In the genomic region with DNA sequence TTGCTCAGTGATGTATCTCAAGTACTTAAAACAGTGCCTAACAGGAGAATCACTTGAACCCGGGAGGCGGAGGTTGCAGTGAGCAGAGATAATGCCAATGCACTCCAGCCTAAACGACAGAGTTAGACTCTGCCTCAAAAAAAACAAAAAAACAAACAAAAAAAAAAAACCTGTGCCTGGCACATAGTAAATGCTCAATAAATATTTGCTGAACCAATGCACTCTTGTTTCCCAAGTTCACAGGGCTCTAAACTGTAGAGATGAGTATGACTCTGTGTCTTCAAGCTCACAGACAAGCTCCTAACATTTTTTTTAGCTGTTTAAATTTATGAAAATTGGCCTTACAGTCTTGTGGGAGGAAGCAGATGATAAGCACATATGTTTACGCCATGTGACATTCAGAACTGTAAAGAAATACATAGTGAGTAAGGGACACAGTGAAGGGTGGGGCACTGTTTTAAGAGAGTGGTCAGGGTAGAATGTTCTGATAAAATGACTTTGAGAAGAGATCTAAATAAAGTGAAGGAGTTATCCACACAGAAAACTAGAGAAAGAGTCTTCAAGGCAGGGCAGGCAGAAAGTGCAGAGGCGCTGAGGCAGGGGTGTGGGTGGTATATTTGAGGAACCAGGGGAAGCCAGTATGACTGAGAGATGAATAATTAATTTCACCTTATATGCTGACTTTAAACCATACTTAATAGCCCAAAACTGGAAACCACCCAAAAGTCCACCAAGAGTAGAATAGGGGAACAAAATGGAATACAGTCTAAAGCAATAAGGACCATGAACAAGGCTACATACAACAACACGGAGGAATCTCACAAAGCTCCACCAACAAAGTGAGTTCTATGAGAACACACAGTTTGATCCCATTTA, we compare ENCODE assay signal across 11 cellular contexts. TPM values are rescaled to one million over a fixed set of nuclear protein-coding genes. Genes with fewer than 3 reads are reported as not detected.
DNase-seq lines count a peak whose midpoint lies in the region; ATAC-seq and TF ChIP-seq lines count a peak whose summit lies in the region.
"Had no signal": no experiment of that assay in that cellular context is flagged by ENCODE, and none has a peak within 500 bp of the region (broad histone marks: within the 10 kb centered on the region; RNA-seq: fewer than 3 reads in every experiment).

No MANE protein-coding gene starts in this region.

- peaks cover 81% of the 10 kb centered on the region for H3K4me1 ChIP-seq in OCI-LY3 (ENCODE audit: low read length)
- no peaks in the 10 kb centered on the region for H3K4me1 ChIP-seq in ascending aorta
- H3K4me1 ChIP-seq in thyroid gland = no peaks in the 10 kb centered on the region

- POLR2A ChIA-PET in activated CD4-positive, alpha-beta T cell treated with anti-CD3 and anti-CD28 coated beads for 36 hours (lab: Charles Lee) = interaction anchor here (0.6 to 1.0 kb wide), 2 partner anchors 28 to 162 kb away, joined by 3 read pairs; no protein-coding TSS in a partner anchor

- TF ChIP-seq CTCF in OCI-LY3 (IDR thresholded peaks at IDR 0.05; ENCODE audit: low read depth, low read length) (no peak), ascending aorta (IDR thresholded peaks at IDR 0.05) (no peak), thyroid gland (IDR thresholded peaks at IDR 0.05) (no peak)

- peak overlapping the region; percentile 9 for H3K4me3 Mint-ChIP-seq in activated CD4-positive, alpha-beta T cell treated with anti-CD3 and anti-CD28 coated beads for 36 hours
- H3K4me3 Mint-ChIP-seq in immature natural killer cell = peak overlapping the region in 1 of 5 donors; percentile 10

- peaks cover 11% of the 10 kb centered on the region for H3K36me3 ChIP-seq in OCI-LY3 (replicated peaks; ENCODE audit: low read depth, low read length)
- H3K36me3 ChIP-seq in ascending aorta = no peaks in the 10 kb centered on the region
- no peaks in the 10 kb centered on the region for H3K36me3 ChIP-seq in thyroid gland

- intact Hi-C loops in activated CD4-positive, alpha-beta T cell treated with anti-CD3 and anti-CD28 coated beads for 36 hours (cut with DNase I, micrococcal nuclease) = no loop called here
- intact Hi-C loops in ascending aorta (cut with DNase I) (no loop called here), thyroid gland (cut with DNase I) (no loop called here)

- peak overlapping the region; percentile 51 for H3K9ac ChIP-seq in OCI-LY3 (ENCODE audit: low read length)

- CTCF ChIA-PET in activated CD4-positive, alpha-beta T cell treated with anti-CD3 and anti-CD28 coated beads for 36 hours (lab: Charles Lee) = interaction anchor here (1.0 to 3.9 kb wide), 5 partner anchors 12 to 40 kb away, joined by 3 to 18 read pairs (median 4); no protein-coding TSS in a partner anchor

- 87 to 90% methylated on average over 6 of the region's 6 CpGs for WGBS in thyroid gland, 2 donors

- H3K27ac Mint-ChIP-seq in activated CD4-positive, alpha-beta T cell treated with anti-CD3 and anti-CD28 coated beads for 36 hours = peak overlapping the region; percentile 79
- peak overlapping the region in 4 of 6 donors; percentile 31 to 63 (median 46) for H3K27ac Mint-ChIP-seq in immature natural killer cell

- H3K4me1 Mint-ChIP-seq in activated CD4-positive, alpha-beta T cell treated with anti-CD3 and anti-CD28 coated beads for 36 hours = peaks cover 48% of the 10 kb centered on the region
- peaks cover 29 to 48% of the 10 kb centered on the region in 2 donors for H3K4me1 Mint-ChIP-seq in immature natural killer cell

- ATAC-seq in activated CD4-positive, alpha-beta T cell treated with anti-CD3 and anti-CD28 coated beads for 36 hours = peak; percentile 45
- peak; percentile 21 for ATAC-seq in GM21786 (IDR thresholded peaks at IDR 0.05; ENCODE audit: unreplicated experiment)
- no peak for ATAC-seq in GM19324 (IDR thresholded peaks at IDR 0.05; ENCODE audit: low FRiP score, unreplicated experiment)

- H3K36me3 Mint-ChIP-seq in activated CD4-positive, alpha-beta T cell treated with anti-CD3 and anti-CD28 coated beads for 36 hours (ENCODE audit: low read depth) = no peaks in the 10 kb centered on the region
- no peaks in the 10 kb centered on the region for H3K36me3 Mint-ChIP-seq in immature natural killer cell

- peaks cover 100% of the 10 kb centered on the region for H3K79me2 ChIP-seq in OCI-LY3 (ENCODE audit: low read length)

- H3K9me3 ChIP-seq in OCI-LY3 (ENCODE audit: insufficient read depth, low read length) (no peaks in the 10 kb centered on the region), ascending aorta (no peaks in the 10 kb centered on the region), thyroid gland (no peaks in the 10 kb centered on the region)

- H3K4me2 ChIP-seq in OCI-LY3 (ENCODE audit: low read length) = peak overlapping the region; percentile 81

- DNase-seq in activated CD4-positive, alpha-beta T cell treated with anti-CD3 and anti-CD28 coated beads for 36 hours = peak; percentile 52
- no peak for DNase-seq in activated CD4-positive, alpha-beta T cell treated with anti-CD3 and anti-CD28 coated beads for 4 hours
- DNase-seq in immature natural killer cell (no peak), ascending aorta (ENCODE audit: low spot score in 2 of 2) (no peak), thyroid gland (no peak)
- DNase-seq: activated effector memory CD4-positive, alpha-beta T cell treated with anti-CD3 and anti-CD28 coated beads, Interleukin-2, amount 50 U/mL, for 16 hours; NCI-H187; SHP77 had no signal

- TF ChIP-seq POLR2A in thyroid gland (IDR thresholded peaks at IDR 0.05) = no peak

- H3K27ac ChIP-seq in OCI-LY3 (ENCODE audit: low read length) (peak overlapping the region; percentile 89), ascending aorta (no peak overlapping the region), thyroid gland (no peak overlapping the region)

- peaks cover 77% of the 10 kb centered on the region for H4K20me1 ChIP-seq in OCI-LY3 (ENCODE audit: insufficient read depth, low read length)

- peak overlapping the region; percentile 41 for H3K4me3 ChIP-seq in OCI-LY3 (ENCODE audit: low read length)
- no peak overlapping the region for H3K4me3 ChIP-seq in ascending aorta
- H3K4me3 ChIP-seq in thyroid gland (replicated peaks in 1 of 3) = no peak overlapping the region

- no peaks in the 10 kb centered on the region for H3K27me3 Mint-ChIP-seq in activated CD4-positive, alpha-beta T cell treated with anti-CD3 and anti-CD28 coated beads for 36 hours
- H3K27me3 Mint-ChIP-seq in immature natural killer cell (ENCODE audit: low read depth in 3 of 3) = no peaks in the 10 kb centered on the region

- H3K27me3 ChIP-seq in OCI-LY3 (ENCODE audit: low read depth, low read length) (no peaks in the 10 kb centered on the region), ascending aorta (no peaks in the 10 kb centered on the region), thyroid gland (no peaks in the 10 kb centered on the region)

- no peak overlapping the region for H2AFZ ChIP-seq in OCI-LY3 (ENCODE audit: low read depth, low read length)

- H3K9me3 Mint-ChIP-seq in activated CD4-positive, alpha-beta T cell treated with anti-CD3 and anti-CD28 coated beads for 36 hours (ENCODE audit: low read depth) = no peaks in the 10 kb centered on the region
- H3K9me3 Mint-ChIP-seq in immature natural killer cell = no peaks in the 10 kb centered on the region

RNA-seq across cellular contexts. Expression of a gene that starts 8.7 kb away (rescaled TPM):
- total RNA-seq in activated CD4-positive, alpha-beta T cell treated with anti-CD3 and anti-CD28 coated beads for 36 hours = 1 to 10 TPM; 9.1 to 9.8 TPM
- 1 to 10 TPM in 2 of 3 donors, not detected in 1; 1.1 to 1.2 TPM for polyA plus RNA-seq in immature natural killer cell
- total RNA-seq in ascending aorta (not detected), thyroid gland (1 to 10 TPM; 4.4 to 5.4 (median 5.2) TPM)
